In genomic region chr3:32238027-32238815, GRCh38 we compare ENCODE assay signal across 1 cellular context.
A peak's percentile ranks its signal among the peaks of the same experiment; 100 is the strongest.
TF ChIP-seq lines count a peak whose summit lies in the region.

A gene with protein sequence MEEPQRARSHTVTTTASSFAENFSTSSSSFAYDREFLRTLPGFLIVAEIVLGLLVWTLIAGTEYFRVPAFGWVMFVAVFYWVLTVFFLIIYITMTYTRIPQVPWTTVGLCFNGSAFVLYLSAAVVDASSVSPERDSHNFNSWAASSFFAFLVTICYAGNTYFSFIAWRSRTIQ (plus strand): TSS chr3:32238680. CDS start chr3:32238973, 293 bp downstream.

TF ChIP-seq in HepG2, 621 proteins besides CTCF, POLR2A, EP300 and RAD21 (continued from another document and continues in another):
- TF ChIP-seq GMEB2 (CRISPR knock-in tag; IDR thresholded peaks at IDR 0.05; ENCODE audit: low read depth) (no peak), JUN (CRISPR knock-in tag; IDR thresholded peaks at IDR 0.05) (peak; percentile 74; the same call in 1 of the 2 replicates), ZNF749 (CRISPR knock-in tag; IDR thresholded peaks at IDR 0.05; ENCODE audit: borderline replicate concordance) (no peak), ZMAT3 (CRISPR knock-in tag; conservative IDR thresholded peaks at IDR 0.05) (peak; percentile 87), ZNF569 (CRISPR knock-in tag; IDR thresholded peaks at IDR 0.05; ENCODE audit: borderline replicate concordance) (no peak), ZBTB7B (CRISPR knock-in tag; IDR thresholded peaks at IDR 0.05) (peak; percentile 74), ZUFSP (CRISPR knock-in tag; IDR thresholded peaks at IDR 0.05; ENCODE audit: borderline replicate concordance) (no peak), ZNF501 (CRISPR knock-in tag; IDR thresholded peaks at IDR 0.05) (peak; percentile 75; the same call in 1 of the 2 replicates), TCF7 (IDR thresholded peaks at IDR 0.05; ENCODE audit: low read depth) (no peak), DNMT1 (CRISPR knock-in tag; IDR thresholded peaks at IDR 0.05) (no peak), SOX13 (IDR thresholded peaks at IDR 0.05) (no peak), SOX13 (CRISPR knock-in tag; conservative IDR thresholded peaks at IDR 0.05 in 1 of 2, IDR thresholded peaks at IDR 0.05 in 1 of 2) (peak; percentile 54 to 58; a peak in 2 of 4 replicates), ZNF724P (CRISPR knock-in tag; IDR thresholded peaks at IDR 0.05; ENCODE audit: borderline replicate concordance) (peak; percentile 82; the same call in 1 of the 2 replicates), ZNF850 (CRISPR knock-in tag; conservative IDR thresholded peaks at IDR 0.05) (no peak), ZNF552 (CRISPR knock-in tag; IDR thresholded peaks at IDR 0.05; ENCODE audit: borderline replicate concordance) (no peak), ZNF703 (CRISPR knock-in tag; IDR thresholded peaks at IDR 0.05; ENCODE audit: borderline replicate concordance) (no peak), MYNN (CRISPR knock-in tag; IDR thresholded peaks at IDR 0.05; ENCODE audit: low read depth) (no peak), ADNP (CRISPR knock-in tag; IDR thresholded peaks at IDR 0.05) (no peak), REPIN1 (CRISPR knock-in tag; IDR thresholded peaks at IDR 0.05; ENCODE audit: borderline replicate concordance, low read depth) (peak; percentile 66), PLRG1 (conservative IDR thresholded peaks at IDR 0.05) (no peak), FOXA3 (CRISPR knock-in tag; IDR thresholded peaks at IDR 0.05) (peak; percentile 47), MTA1 (CRISPR knock-in tag; IDR thresholded peaks at IDR 0.05; ENCODE audit: borderline replicate concordance) (peak; percentile 95; the same call in 1 of the 2 replicates), REXO4 (CRISPR knock-in tag; IDR thresholded peaks at IDR 0.05; ENCODE audit: borderline replicate concordance) (no peak), ZNF543 (CRISPR knock-in tag; IDR thresholded peaks at IDR 0.05) (0 out of 2 replicates have a peak, but pooled peaks have one; percentile 51), MAFK (conservative IDR thresholded peaks at IDR 0.05 in 1 of 2, IDR thresholded peaks at IDR 0.05 in 1 of 2; ENCODE audit: low read length in 2 of 2) (no peak), ZNF24 (IDR thresholded peaks at IDR 0.05) (no peak), POLR2AphosphoS2 (IDR thresholded peaks at IDR 0.05; ENCODE audit: low read depth, low read length) (no peak), HHEX (CRISPR knock-in tag; IDR thresholded peaks at IDR 0.05) (no peak), EHMT2 (IDR thresholded peaks at IDR 0.05; ENCODE audit: borderline replicate concordance, low read depth, low read length) (no peak), U2AF1 (optimal IDR thresholded peaks at IDR 0.05; ENCODE audit: low read depth, low read length) (no peak), JUND (CRISPR knock-in tag; IDR thresholded peaks at IDR 0.05) (no peak), ZNF451 (CRISPR knock-in tag; IDR thresholded peaks at IDR 0.05) (no peak; the same call in 1 of the 2 replicates), ZNF496 (CRISPR knock-in tag; IDR thresholded peaks at IDR 0.05; ENCODE audit: insufficient replicate concordance) (no peak), ELF4 (CRISPR knock-in tag; IDR thresholded peaks at IDR 0.05; ENCODE audit: borderline replicate concordance) (no peak), TBL1XR1 (IDR thresholded peaks at IDR 0.05; ENCODE audit: borderline replicate concordance, low read length, partially characterized antibody) (peak; percentile 21), NR2F2 (IDR thresholded peaks at IDR 0.05; ENCODE audit: borderline replicate concordance, low read depth) (peak; percentile 73; the same call in 1 of the 2 replicates), ZNF354B (CRISPR knock-in tag; IDR thresholded peaks at IDR 0.05) (no peak), HOXA5 (CRISPR knock-in tag; IDR thresholded peaks at IDR 0.05) (no peak), STAT5B (CRISPR knock-in tag; IDR thresholded peaks at IDR 0.05) (no peak), POGZ (CRISPR knock-in tag; IDR thresholded peaks at IDR 0.05) (peak; percentile 79), HDAC2 (CRISPR knock-in tag; IDR thresholded peaks at IDR 0.05) (peak; percentile 87), HNRNPLL (IDR thresholded peaks at IDR 0.05; ENCODE audit: low read depth, low read length, poor library complexity, severe bottlenecking) (peak; percentile 56), ESRRA (CRISPR knock-in tag; IDR thresholded peaks at IDR 0.05; ENCODE audit: low read depth) (peak; percentile 57; the same call in 1 of the 2 replicates), CHD4 (IDR thresholded peaks at IDR 0.05; ENCODE audit: borderline replicate concordance, low read length) (no peak), ZNF484 (CRISPR knock-in tag; IDR thresholded peaks at IDR 0.05; ENCODE audit: borderline replicate concordance, low read depth) (no peak), MYC (CRISPR knock-in tag; IDR thresholded peaks at IDR 0.05; ENCODE audit: borderline replicate concordance) (peak; percentile 41; the same call in 1 of the 2 replicates), KLF6 (CRISPR knock-in tag; IDR thresholded peaks at IDR 0.05) (0 out of 2 replicates have a peak, but pooled peaks have one; percentile 20), KLF11 (CRISPR knock-in tag; IDR thresholded peaks at IDR 0.05) (0 out of 2 replicates have a peak, but pooled peaks have one; percentile 51), CREB3 (CRISPR knock-in tag; IDR thresholded peaks at IDR 0.05) (no peak), THAP11 (CRISPR knock-in tag; IDR thresholded peaks at IDR 0.05) (peak; percentile 41; the same call in 1 of the 2 replicates), HOXD1 (CRISPR knock-in tag; IDR thresholded peaks at IDR 0.05) (no peak), NCOR1 (IDR thresholded peaks at IDR 0.05; ENCODE audit: borderline replicate concordance, low read length) (peak; percentile 59; the same call in 1 of the 2 replicates), E2F2 (CRISPR knock-in tag; IDR thresholded peaks at IDR 0.05; ENCODE audit: borderline replicate concordance) (no peak)
- TF ChIP-seq, protein P1, sequence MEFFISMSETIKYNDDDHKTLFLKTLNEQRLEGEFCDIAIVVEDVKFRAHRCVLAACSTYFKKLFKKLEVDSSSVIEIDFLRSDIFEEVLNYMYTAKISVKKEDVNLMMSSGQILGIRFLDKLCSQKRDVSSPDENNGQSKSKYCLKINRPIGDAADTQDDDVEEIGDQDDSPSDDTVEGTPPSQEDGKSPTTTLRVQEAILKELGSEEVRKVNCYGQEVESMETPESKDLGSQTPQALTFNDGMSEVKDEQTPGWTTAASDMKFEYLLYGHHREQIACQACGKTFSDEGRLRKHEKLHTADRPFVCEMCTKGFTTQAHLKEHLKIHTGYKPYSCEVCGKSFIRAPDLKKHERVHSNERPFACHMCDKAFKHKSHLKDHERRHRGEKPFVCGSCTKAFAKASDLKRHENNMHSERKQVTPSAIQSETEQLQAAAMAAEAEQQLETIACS (CRISPR knock-in tag; IDR thresholded peaks at IDR 0.05), result no peak
- TF ChIP-seq, protein P2, sequence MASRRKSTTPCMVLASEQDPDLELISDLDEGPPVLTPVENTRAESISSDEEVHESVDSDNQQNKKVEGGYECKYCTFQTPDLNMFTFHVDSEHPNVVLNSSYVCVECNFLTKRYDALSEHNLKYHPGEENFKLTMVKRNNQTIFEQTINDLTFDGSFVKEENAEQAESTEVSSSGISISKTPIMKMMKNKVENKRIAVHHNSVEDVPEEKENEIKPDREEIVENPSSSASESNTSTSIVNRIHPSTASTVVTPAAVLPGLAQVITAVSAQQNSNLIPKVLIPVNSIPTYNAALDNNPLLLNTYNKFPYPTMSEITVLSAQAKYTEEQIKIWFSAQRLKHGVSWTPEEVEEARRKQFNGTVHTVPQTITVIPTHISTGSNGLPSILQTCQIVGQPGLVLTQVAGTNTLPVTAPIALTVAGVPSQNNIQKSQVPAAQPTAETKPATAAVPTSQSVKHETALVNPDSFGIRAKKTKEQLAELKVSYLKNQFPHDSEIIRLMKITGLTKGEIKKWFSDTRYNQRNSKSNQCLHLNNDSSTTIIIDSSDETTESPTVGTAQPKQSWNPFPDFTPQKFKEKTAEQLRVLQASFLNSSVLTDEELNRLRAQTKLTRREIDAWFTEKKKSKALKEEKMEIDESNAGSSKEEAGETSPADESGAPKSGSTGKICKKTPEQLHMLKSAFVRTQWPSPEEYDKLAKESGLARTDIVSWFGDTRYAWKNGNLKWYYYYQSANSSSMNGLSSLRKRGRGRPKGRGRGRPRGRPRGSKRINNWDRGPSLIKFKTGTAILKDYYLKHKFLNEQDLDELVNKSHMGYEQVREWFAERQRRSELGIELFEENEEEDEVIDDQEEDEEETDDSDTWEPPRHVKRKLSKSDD (CRISPR knock-in tag; IDR thresholded peaks at IDR 0.05; ENCODE audit: low read depth), result no peak
- TF ChIP-seq, protein P3, sequence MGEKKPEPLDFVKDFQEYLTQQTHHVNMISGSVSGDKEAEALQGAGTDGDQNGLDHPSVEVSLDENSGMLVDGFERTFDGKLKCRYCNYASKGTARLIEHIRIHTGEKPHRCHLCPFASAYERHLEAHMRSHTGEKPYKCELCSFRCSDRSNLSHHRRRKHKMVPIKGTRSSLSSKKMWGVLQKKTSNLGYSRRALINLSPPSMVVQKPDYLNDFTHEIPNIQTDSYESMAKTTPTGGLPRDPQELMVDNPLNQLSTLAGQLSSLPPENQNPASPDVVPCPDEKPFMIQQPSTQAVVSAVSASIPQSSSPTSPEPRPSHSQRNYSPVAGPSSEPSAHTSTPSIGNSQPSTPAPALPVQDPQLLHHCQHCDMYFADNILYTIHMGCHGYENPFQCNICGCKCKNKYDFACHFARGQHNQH (CRISPR knock-in tag; IDR thresholded peaks at IDR 0.05), result peak; percentile 78; the same call in 1 of the 2 replicates
- TF ChIP-seq, protein P4, sequence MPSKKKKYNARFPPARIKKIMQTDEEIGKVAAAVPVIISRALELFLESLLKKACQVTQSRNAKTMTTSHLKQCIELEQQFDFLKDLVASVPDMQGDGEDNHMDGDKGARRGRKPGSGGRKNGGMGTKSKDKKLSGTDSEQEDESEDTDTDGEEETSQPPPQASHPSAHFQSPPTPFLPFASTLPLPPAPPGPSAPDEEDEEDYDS (CRISPR knock-in tag; IDR thresholded peaks at IDR 0.05), result peak; percentile 11; the same call in 1 of the 2 replicates
